ENCODE assay signal across 20 cellular contexts in genomic region chr1:234645474-234645953, GRCh38. TPM values are rescaled to one million over a fixed set of nuclear protein-coding genes. Genes with fewer than 3 reads are reported as not detected.
DNase-seq lines count a peak whose midpoint lies in the region; FAIRE-seq and TF ChIP-seq lines count a peak whose summit lies in the region.
"Had no signal": no experiment of that assay in that cellular context is flagged by ENCODE, and none has a peak within 500 bp of the region (broad histone marks: within the 10 kb centered on the region; RNA-seq: fewer than 3 reads in every experiment).

No MANE protein-coding gene starts in this region.

- no peak overlapping the region for H3K4me2 ChIP-seq in osteoblast (ENCODE audit: insufficient read depth, low read length)

- DNase-seq in KBM-7 (peak; percentile 58), OCI-M1 (lab: John Stamatoyannopoulos, UW) (peak; percentile 76), fibroblast of pulmonary artery (ENCODE audit: low read depth) (peak; percentile 26), osteoblast (ENCODE audit: insufficient read length, low spot score, missing footprints) (peak; percentile 30), pons (ENCODE audit: low spot score) (no peak), frontal cortex (ENCODE audit: low spot score in 2 of 2) (no peak), GDM1 (lab: John Stamatoyannopoulos, UW) (no peak)
- DNase-seq: activated CD8-positive, alpha-beta memory T cell treated with anti-CD3 and anti-CD28 coated beads, Interleukin-2, amount 10 ng/mL, durations not matched to agents 7 days and 5 days; activated naive CD4-positive, alpha-beta T cell treated with Interleukin-2 at 50 U/mL for 16 hours; brain microvascular endothelial cell; CD4-positive, CD25-positive, alpha-beta regulatory T cell; effector CD8-positive, alpha-beta T cell; EL; HFFc6; NCI-H2107; NK-92 treated with Interleukin-12 subunit alpha and Interleukin-12 subunit beta, amount 100 ng/mL, for 24 hours; stimulated activated CD4-positive, alpha-beta T cell treated with anti-CD3 and anti-CD28 coated beads, Interleukin-15, amount 100 ng/mL, for 24 hours had no signal

- H3K4me3 ChIP-seq in fibroblast of pulmonary artery (replicated peaks; ENCODE audit: low read depth, low read length), result no peak overlapping the region
- H3K4me3 ChIP-seq in osteoblast (ENCODE audit: insufficient read depth, low read length), result no peak overlapping the region
- H3K4me3 ChIP-seq: GM12878 had no signal

- no peak for FAIRE-seq in frontal cortex (lab: Jason Lieb, UNC)
- FAIRE-seq: GM12878, islet of Langerhans had no signal

- H3K79me2 ChIP-seq in osteoblast (ENCODE audit: insufficient read depth, low read length), result no peaks in the 10 kb centered on the region
- H3K79me2 ChIP-seq: parathyroid adenoma had no signal

- H4K20me1 ChIP-seq in osteoblast (ENCODE audit: insufficient read depth, low read length), result no peaks in the 10 kb centered on the region

- H3K36me3 ChIP-seq in osteoblast (ENCODE audit: insufficient read depth, low read length), result peaks cover 3% of the 10 kb centered on the region
- H3K36me3 ChIP-seq: brain microvascular endothelial cell had no signal

- peaks cover 5% of the 10 kb centered on the region for H3K9me3 ChIP-seq in osteoblast (ENCODE audit: low read depth, low read length)

- no peaks in the 10 kb centered on the region for H3K27me3 ChIP-seq in osteoblast (ENCODE audit: insufficient read depth, low read length)
- H3K27me3 ChIP-seq: brain microvascular endothelial cell had no signal

- TF ChIP-seq CTCF in fibroblast of pulmonary artery (IDR thresholded peaks at IDR 0.05; ENCODE audit: low read length, missing control alignments) (no peak), osteoblast (IDR thresholded peaks at IDR 0.05; ENCODE audit: extremely low read depth, low read depth, low read length) (no peak)

- H3K4me1 ChIP-seq in osteoblast (ENCODE audit: insufficient read depth, low read length), result peaks cover 13% of the 10 kb centered on the region
- H3K4me1 ChIP-seq: parathyroid adenoma had no signal

- H2AFZ ChIP-seq in osteoblast (ENCODE audit: low read length), result no peak overlapping the region
- H2AFZ ChIP-seq: parathyroid adenoma had no signal

- no peak overlapping the region for H3K27ac ChIP-seq in osteoblast (ENCODE audit: low read depth, low read length)
- H3K27ac ChIP-seq: brain microvascular endothelial cell, parathyroid adenoma had no signal

- in situ Hi-C loops in KBM-7 (cut with MboI; ENCODE audit: low pct_unique_long_range_greater_than_20kb, low sequenced_read_pairs), result no loop called here

RNA-seq across cellular contexts. Expression of gene IRF2BP2, which starts 35.5 kb away (rescaled TPM):
- total RNA-seq in osteoblast, result 159 and 172 TPM in 2 replicates
- 97.0 TPM for total RNA-seq in frontal cortex

Comparison
In these comparisons a context has a peak if more than half of its experiments do, and no peak if none do; other contexts are left out.
1. DNase-seq: peak in KBM-7 (single experiment), OCI-M1 (single experiment), fibroblast of pulmonary artery (single experiment) and osteoblast (single experiment); none in pons (single experiment), frontal cortex (0 of 2) and GDM1 (single experiment).